Comparison of ENCODE assay signal across 8 cellular contexts in the genomic region with DNA sequence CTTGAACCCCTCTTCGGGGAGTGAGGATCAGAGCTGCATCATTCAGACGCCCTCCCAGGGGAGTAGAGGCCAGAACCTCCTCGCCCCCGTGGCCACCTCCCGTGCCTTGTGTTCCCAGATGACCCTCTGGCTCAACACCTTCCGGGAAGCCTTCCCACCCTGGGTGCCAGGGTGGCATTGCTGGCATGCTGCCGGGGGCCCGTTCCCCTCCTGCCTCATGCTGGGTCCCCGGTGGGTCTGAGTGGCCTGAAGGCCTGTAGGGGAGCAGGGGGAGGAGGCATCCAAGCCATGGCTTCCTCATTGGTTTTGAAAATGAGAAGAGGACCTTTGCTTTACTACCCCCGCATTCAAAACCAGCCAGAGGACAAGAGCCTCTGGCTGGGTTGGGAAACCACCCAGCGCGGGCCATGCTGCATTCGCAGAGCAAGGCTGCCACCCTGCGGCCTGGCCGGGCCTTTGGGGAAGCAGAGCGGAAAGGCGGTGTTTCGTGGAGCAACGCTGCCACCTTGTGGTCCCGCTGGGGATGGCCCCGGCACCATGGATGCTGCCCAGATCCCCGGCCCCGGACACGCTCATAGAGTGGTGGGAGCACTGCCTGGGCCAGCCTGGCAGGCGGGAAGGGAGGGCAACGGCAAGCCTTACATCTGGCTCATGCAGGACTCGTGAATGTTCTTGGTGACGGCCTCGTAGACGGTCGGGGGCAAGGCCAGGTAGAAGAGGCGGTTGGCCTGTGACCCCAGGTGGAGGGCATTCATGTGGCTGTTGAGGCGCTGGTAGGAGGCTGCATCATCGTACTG.
DNase-seq lines count a peak whose midpoint lies in the region; ATAC-seq and TF ChIP-seq lines count a peak whose summit lies in the region.

No MANE protein-coding gene starts in this region.

- no peak overlapping the region for H3K4me3 Mint-ChIP-seq in effector memory CD8-positive, alpha-beta T cell

- H3K27ac Mint-ChIP-seq in effector memory CD8-positive, alpha-beta T cell, result peak overlapping the region; percentile 88 to 89

- H3K36me3 Mint-ChIP-seq in effector memory CD8-positive, alpha-beta T cell (ENCODE audit: insufficient read depth), result peaks cover 35% of the 10 kb centered on the region

- DNase-seq in COR-L47 (lab: John Stamatoyannopoulos, UW) (peak; percentile 72), GM20000 (ENCODE audit: low spot score) (peak; percentile 87), HPDE6-E6E7 (ENCODE audit: extremely low spot score) (peak; percentile 85), NOMO-1 treated with DMSO at 0.1 percent for 48 hours (lab: John Stamatoyannopoulos, UW; ENCODE audit: unreplicated experiment) (peak; percentile 82), midbrain (lab: John Stamatoyannopoulos, UW) (peak; percentile 89)
- peak; percentile 98 for DNase-seq in activated CD8-positive, alpha-beta memory T cell treated with anti-CD3 and anti-CD28 coated beads for 24 hours
- peak; percentile 82 to 86 (median 83) for DNase-seq in effector memory CD8-positive, alpha-beta T cell
- DNase-seq in stimulated activated CD8-positive, alpha-beta memory T cell treated with anti-CD3 and anti-CD28 coated beads, Interleukin-4, amount 100 ng/mL, for 48 hours, result peak; percentile 89

- H3K27me3 Mint-ChIP-seq in effector memory CD8-positive, alpha-beta T cell, result no peaks in the 10 kb centered on the region

- no peaks in the 10 kb centered on the region for H3K9me3 Mint-ChIP-seq in effector memory CD8-positive, alpha-beta T cell

- ATAC-seq in effector memory CD8-positive, alpha-beta T cell (replicated peaks), result peak; percentile 99

- TF ChIP-seq CTCF in GM20000 (IDR thresholded peaks at IDR 0.05; ENCODE audit: extremely low read depth, missing control alignments), result peak; percentile 87

- peaks cover 0 to 6% of the 10 kb centered on the region in 2 donors for H3K4me1 Mint-ChIP-seq in effector memory CD8-positive, alpha-beta T cell (ENCODE audit: low read depth in 2 of 2)

Comparison
In these comparisons a context has a peak if more than half of its experiments do, and no peak if none do; other contexts are left out.
1. Peak in every context shown above with its lines: DNase-seq and ATAC-seq.